ENCODE assay signal across 27 cellular contexts in the genomic region with DNA sequence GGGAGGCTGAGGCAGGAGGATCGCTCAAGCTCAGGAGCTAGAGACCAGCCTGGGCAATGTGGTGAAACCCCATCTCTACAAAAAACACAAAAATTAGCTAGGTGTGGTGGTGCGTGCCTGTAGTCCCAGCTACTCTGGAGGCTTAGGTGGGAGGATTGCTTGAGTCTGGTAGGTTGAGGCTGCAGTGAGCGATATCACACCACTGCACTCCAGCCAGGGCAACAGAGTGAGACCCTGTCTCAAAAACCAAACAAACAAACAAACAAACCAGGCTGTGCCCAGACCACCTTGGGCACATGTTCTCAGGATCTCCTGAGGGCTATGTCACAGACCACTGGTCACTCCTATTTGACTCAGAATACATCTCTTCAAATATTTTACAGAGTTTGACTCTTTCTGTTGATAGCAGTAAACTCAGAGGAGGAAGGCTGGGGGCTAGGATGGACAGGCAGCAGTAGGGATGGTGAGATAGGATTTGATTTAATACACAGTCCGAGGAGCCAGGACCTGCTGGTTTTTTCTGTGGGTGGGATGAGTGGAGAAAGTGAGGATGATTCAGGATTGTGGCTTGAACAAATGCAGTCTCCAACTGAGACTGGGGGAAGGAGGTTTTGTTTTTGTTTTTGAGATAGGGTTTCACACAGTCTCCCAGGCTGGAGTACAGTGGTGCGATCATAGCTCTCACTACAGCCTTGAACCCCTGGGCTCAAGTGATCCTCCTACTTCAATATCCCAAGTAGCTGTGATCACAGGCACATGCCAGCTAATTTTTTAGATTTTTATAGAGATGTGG. TPM values are rescaled to one million over a fixed set of nuclear protein-coding genes. Genes with fewer than 3 reads are reported as not detected.
A peak's percentile ranks its signal among the peaks of the same experiment; 100 is the strongest.
DNase-seq lines count a peak whose midpoint lies in the region; ATAC-seq and TF ChIP-seq lines count a peak whose summit lies in the region.
"Had no signal": no experiment of that assay in that cellular context is flagged by ENCODE, and none has a peak within 500 bp of the region (broad histone marks: within the 10 kb centered on the region; RNA-seq: fewer than 3 reads in every experiment).

No MANE protein-coding gene starts in this region.

- WGBS in smooth muscle cell (ENCODE audit: low lambda C conversion rate), result 72% methylated on average over 5 of the region's 5 CpGs
- WGBS in testis, 2 donors, result 90 to 91% methylated on average over 5 of the region's 5 CpGs

- H3F3A ChIP-seq in smooth muscle cell (ENCODE audit: low read depth), result peaks cover 12% of the 10 kb centered on the region

- ATAC-seq in HG03039 (IDR thresholded peaks at IDR 0.05; ENCODE audit: unreplicated experiment), result no peak
- ATAC-seq: heart right ventricle; left colon; natural killer cell treated with Interleukin-12 subunit alpha and Interleukin-12 subunit beta and Interleukin-15 and Interleukin-18, amount 100 ng/mL, for 72 hours had no signal

- no peaks in the 10 kb centered on the region for H3K36me3 Mint-ChIP-seq in HFFc6 (ENCODE audit: low read depth)
- H3K36me3 Mint-ChIP-seq: mesothelial cell of epicardium; natural killer cell treated with Interleukin-12 subunit alpha and Interleukin-12 subunit beta and Interleukin-15 and Interleukin-18, amount 100 ng/mL, for 72 hours had no signal

- H3K27ac ChIP-seq in smooth muscle cell (ENCODE audit: low read depth) (no peak overlapping the region), testis (no peak overlapping the region)
- H3K27ac ChIP-seq: heart right ventricle, SJSA1, upper lobe of left lung had no signal

- H3K79me2 ChIP-seq in smooth muscle cell (ENCODE audit: low read depth), result no peaks in the 10 kb centered on the region

- TF ChIP-seq POLR2A in testis (IDR thresholded peaks at IDR 0.05) (no peak), erythroblast (IDR thresholded peaks at IDR 0.05; ENCODE audit: low read length) (no peak)

- DNase-seq in HFFc6 (no peak), astrocyte of the hippocampus (ENCODE audit: low read depth, low spot score) (peak; percentile 16), myocyte (ENCODE audit: low read depth) (peak; percentile 94), smooth muscle cell (lab: John Stamatoyannopoulos, UW; ENCODE audit: unreplicated experiment) (no peak), MG63 (no peak), testis (no peak), erythroblast (lab: John Stamatoyannopoulos, UW) (no peak)
- DNase-seq: activated CD4-positive, alpha-beta T cell treated with anti-CD3 and anti-CD28 coated beads for 48 hours; activated naive CD4-positive, alpha-beta T cell; activated T-cell treated with anti-CD3 and anti-CD28 coated beads, Interleukin-2, amount 50 U/mL, for 48 hours; amniotic stem cell; caudate nucleus; CD4-positive, alpha-beta T cell; heart right ventricle; KBM-7; left colon; NCI-H1694 treated with DMSO at 0.1 percent for 48 hours; NCI-H2171; NCI-H526 treated with DMSO at 0.1 percent for 48 hours; posterior cingulate gyrus; stimulated activated CD4-positive, alpha-beta T cell treated with anti-CD3 and anti-CD28 coated beads, Interleukin-1b, Interleukin-23, amount 100 ng/mL, for 48 hours; T-helper 2 cell; upper lobe of left lung had no signal

- H2AFZ ChIP-seq in smooth muscle cell (ENCODE audit: low read depth), result no peak overlapping the region

- H3K36me3 ChIP-seq in smooth muscle cell (ENCODE audit: low read depth) (no peaks in the 10 kb centered on the region), MG63 (no peaks in the 10 kb centered on the region), testis (ENCODE audit: low read depth, missing control alignments) (no peaks in the 10 kb centered on the region)
- H3K36me3 ChIP-seq: heart right ventricle, SJSA1, upper lobe of left lung had no signal

- TF ChIP-seq CTCF in HFFc6 (IDR thresholded peaks at IDR 0.05) (no peak), smooth muscle cell (IDR thresholded peaks at IDR 0.05; ENCODE audit: borderline replicate concordance, insufficient read depth, poor library complexity, severe bottlenecking) (no peak), testis (IDR thresholded peaks at IDR 0.05) (no peak)

- intact Hi-C loops in testis (cut with DNase I; ENCODE audit: low total_unique reads), result no loop called here

- H3K9ac ChIP-seq in smooth muscle cell (ENCODE audit: low read depth), result no peak overlapping the region

- H3K4me3 Mint-ChIP-seq in HFFc6, result peak overlapping the region; percentile 34; the same call in 1 of the 2 replicates
- H3K4me3 Mint-ChIP-seq: CD4-positive, alpha-beta T cell; mesothelial cell of epicardium; natural killer cell treated with Interleukin-12 subunit alpha and Interleukin-12 subunit beta and Interleukin-15 and Interleukin-18, amount 100 ng/mL, for 72 hours had no signal

- H3K27me3 ChIP-seq in smooth muscle cell (ENCODE audit: low read depth) (no peaks in the 10 kb centered on the region), MG63 (no peaks in the 10 kb centered on the region), testis (no peaks in the 10 kb centered on the region)
- H3K27me3 ChIP-seq: heart right ventricle, SJSA1, upper lobe of left lung had no signal

- no peaks in the 10 kb centered on the region for H3K9me3 Mint-ChIP-seq in HFFc6
- H3K9me3 Mint-ChIP-seq: CD4-positive, alpha-beta T cell; mesothelial cell of epicardium; natural killer cell treated with Interleukin-12 subunit alpha and Interleukin-12 subunit beta and Interleukin-15 and Interleukin-18, amount 100 ng/mL, for 72 hours had no signal

- peak overlapping the region; percentile 18; the same call in 1 of the 2 replicates for H3K27ac Mint-ChIP-seq in HFFc6
- H3K27ac Mint-ChIP-seq: CD4-positive, alpha-beta T cell; mesothelial cell of epicardium; natural killer cell treated with Interleukin-12 subunit alpha and Interleukin-12 subunit beta and Interleukin-15 and Interleukin-18, amount 100 ng/mL, for 72 hours had no signal

- peaks cover 23% of the 10 kb centered on the region for H3K4me1 Mint-ChIP-seq in HFFc6 (ENCODE audit: low read depth)

- H3K4me2 ChIP-seq in smooth muscle cell, result peak overlapping the region; percentile 12

- H3K4me1 ChIP-seq in smooth muscle cell (ENCODE audit: low read depth), result peaks cover 16% of the 10 kb centered on the region
- H3K4me1 ChIP-seq in testis, result no peaks in the 10 kb centered on the region
- H3K4me1 ChIP-seq: heart right ventricle, SJSA1, upper lobe of left lung had no signal

- H3K4me3 ChIP-seq in smooth muscle cell (no peak overlapping the region), MG63 (no peak overlapping the region), testis (no peak overlapping the region)
- H3K4me3 ChIP-seq: heart right ventricle, SJSA1, upper lobe of left lung had no signal

- peaks cover 12% of the 10 kb centered on the region; the same call in 1 of the 2 replicates for H3K27me3 Mint-ChIP-seq in HFFc6 (ENCODE audit: insufficient read depth)
- H3K27me3 Mint-ChIP-seq: CD4-positive, alpha-beta T cell; natural killer cell treated with Interleukin-12 subunit alpha and Interleukin-12 subunit beta and Interleukin-15 and Interleukin-18, amount 100 ng/mL, for 72 hours had no signal

- H3K9me3 ChIP-seq in smooth muscle cell (replicated peaks; ENCODE audit: low read depth), result no peaks in the 10 kb centered on the region
- H3K9me3 ChIP-seq in MG63, result no peaks in the 10 kb centered on the region
- no peaks in the 10 kb centered on the region for H3K9me3 ChIP-seq in testis
- H3K9me3 ChIP-seq: heart right ventricle, SJSA1, upper lobe of left lung had no signal

- no peaks in the 10 kb centered on the region for H4K20me1 ChIP-seq in smooth muscle cell (ENCODE audit: low read depth)

RNA-seq across cellular contexts. Expression of a gene that starts 46.5 kb away (rescaled TPM):
- 100 to 1,000 TPM in 4 of 6 experiments, 10 to 100 TPM in 2; 66.4 to 130 (median 123) TPM for total RNA-seq in HFFc6 (2021; fragmentation: NEBNext Ultra II Directional; extraction: Animal tissue kit (Norgen Biotek cat#: 25700))
- total RNA-seq in myocyte (239 and 310 TPM in 2 replicates), smooth muscle cell (220 and 274 TPM in 2 replicates), testis (1 to 10 TPM; 4.6 to 8.5 TPM)
- 96.7 TPM for polyA plus RNA-seq in myocyte (2012)
- polyA plus RNA-seq in smooth muscle cell (256 and 308 TPM in 2 replicates), testis (ENCODE audit: insufficient read depth, low read depth, low replicate concordance) (51.7 TPM)
- total RNA-seq in MG63 (2014; rRNA removed; shearing (Covaris generic); ENCODE audit: low replicate concordance), result 2.2 and 2.7 TPM in 2 replicates

Comparison
In these comparisons a context has a peak if more than half of its experiments do, and no peak if none do; other contexts are left out.
1. DNase-seq: peak in astrocyte of the hippocampus (single experiment) and myocyte (single experiment); none in HFFc6 (single experiment), smooth muscle cell (single experiment), MG63 (single experiment), testis (single experiment) and erythroblast (0 of 2).
2. RNA of a gene that starts 46.5 kb away (total RNA-seq): 239 to 310 TPM in myocyte, 220 to 274 TPM in smooth muscle cell and 66.4 to 130 TPM in HFFc6; 4.6 to 8.5 TPM in testis and 2.2 to 2.7 TPM in MG63; every median in the first group is over 4 times any median in the second.